In the genomic region with DNA sequence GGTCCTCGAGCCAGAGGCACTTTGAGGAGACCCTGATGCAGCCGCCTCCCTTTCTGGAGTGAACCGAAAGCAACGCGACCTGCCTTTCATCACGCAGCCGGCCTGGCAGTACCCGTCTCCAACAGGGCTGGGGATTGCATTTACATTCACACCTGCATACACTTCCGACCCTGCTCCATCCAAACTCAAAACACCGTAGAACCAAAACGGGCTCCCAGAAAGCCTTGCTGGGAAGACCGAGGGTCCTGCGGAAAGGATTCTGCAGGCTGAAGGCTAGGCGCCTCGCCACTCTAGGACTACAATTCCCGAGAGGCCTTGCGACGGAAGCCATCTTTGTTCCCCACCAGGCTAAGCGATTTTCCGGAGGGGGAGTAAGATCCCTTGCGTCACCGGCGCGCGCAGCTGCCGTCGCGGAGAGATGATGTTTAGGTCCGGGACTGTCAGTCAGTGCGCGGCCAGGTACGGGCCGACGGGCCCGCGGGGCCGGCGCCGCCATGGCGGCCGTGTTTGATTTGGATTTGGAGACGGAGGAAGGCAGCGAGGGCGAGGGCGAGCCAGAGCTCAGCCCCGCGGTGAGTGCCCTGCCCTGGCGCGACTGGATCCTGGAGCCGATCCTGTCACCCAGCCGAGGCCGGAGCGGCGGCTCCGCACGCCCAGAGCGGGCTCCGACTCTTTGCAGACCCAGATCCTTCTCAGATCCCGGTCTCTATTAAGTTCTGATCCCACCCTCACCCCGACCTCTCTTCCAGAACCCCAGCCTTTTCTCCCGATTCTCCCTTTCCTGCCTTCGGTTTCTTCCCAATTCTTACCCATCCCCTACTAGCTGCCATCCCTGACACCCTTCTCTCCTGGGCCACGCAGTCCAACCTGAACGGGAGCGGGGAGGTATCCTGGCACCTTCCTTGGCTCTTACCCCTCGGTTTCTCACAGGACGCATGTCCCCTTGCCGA, we compare ENCODE assay signal across 8 cellular contexts. TPM values are rescaled to one million over a fixed set of nuclear protein-coding genes. Genes with fewer than 3 reads are reported as not detected.
DNase-seq lines count a peak whose midpoint lies in the region; ATAC-seq and TF ChIP-seq lines count a peak whose summit lies in the region.

A gene (plus strand): TSS at position 443 of the 950 bp plus-strand sequence. CDS start 52 bp downstream, at position 495.

- H3K36me3 ChIP-seq in prostate gland (peaks cover 0 to 9% of the 10 kb centered on the region in 2 donors), urinary bladder (ENCODE audit: insufficient read depth) (peaks cover 2% of the 10 kb centered on the region)

- ATAC-seq in HG02884 (IDR thresholded peaks at IDR 0.05; ENCODE audit: unreplicated experiment) (peak; percentile 64), left ventricle myocardium superior (peak; percentile 91)

- no peak for TF ChIP-seq CTCF in GM13976 (IDR thresholded peaks at IDR 0.05; ENCODE audit: borderline replicate concordance, control extremely low read depth, extremely low read depth, insufficient read depth, missing control alignments)
- peak in 2 of 4 experiments; percentile 39 to 42 for TF ChIP-seq CTCF in prostate gland (IDR thresholded peaks at IDR 0.05)

- WGBS in prostate gland: under 1% methylated on average over 68 of the region's 68 CpGs
- WGBS in urinary bladder: under 1% methylated on average over 68 of the region's 68 CpGs

- H3K9me3 ChIP-seq in prostate gland: no peaks in the 10 kb centered on the region

- in situ Hi-C loops in GM13976 (cut with MboI; ENCODE audit: low sequenced_read_pairs, unreplicated experiment): no loop called here

- H3K4me1 ChIP-seq in prostate gland (replicated peaks) (peaks cover 10% of the 10 kb centered on the region), urinary bladder (ENCODE audit: insufficient read depth) (no peaks in the 10 kb centered on the region)

- H3K27ac ChIP-seq in angular gyrus (ENCODE audit: low read depth, low read length): peak within 1 kb of the TSS; percentile 96
- peak within 1 kb of the TSS; percentile 86 to 88 for H3K27ac ChIP-seq in prostate gland
- peak within 1 kb of the TSS; percentile 82 for H3K27ac ChIP-seq in urinary bladder (ENCODE audit: low read depth)

- intact Hi-C loops in left ventricle myocardium superior (cut with micrococcal nuclease): no loop called here
- intact Hi-C loops in prostate gland (cut with DNase I): no loop called here

- no peaks in the 10 kb centered on the region for H3K27me3 ChIP-seq in prostate gland (replicated peaks; ENCODE audit: insufficient read depth)

- peak within 1 kb of the TSS; percentile 77 to 86 for H3K4me3 ChIP-seq in prostate gland
- H3K4me3 ChIP-seq in urinary bladder (ENCODE audit: low read depth, low read length): peak within 1 kb of the TSS; percentile 74

- peak; percentile 91 for TF ChIP-seq POLR2A in prostate gland (IDR thresholded peaks at IDR 0.05)

- DNase-seq in GM13976 (ENCODE audit: low spot score) (peak; percentile 99), NCI-H187 (lab: John Stamatoyannopoulos, UW) (peak; percentile 93 to 97), T-helper 2 cell (peak; percentile 95 to 100 (median 98)), left ventricle myocardium superior (peak; percentile 99), prostate gland (ENCODE audit: low spot score) (peak; percentile 98)

RNA-seq across cellular contexts. Expression of the gene that starts here (rescaled TPM):
- total RNA-seq in left ventricle myocardium superior (25.1 TPM), prostate gland (10 to 100 TPM; 54.5 to 72.9 TPM), urinary bladder (19.8 TPM)
- 41.2 TPM for polyA plus RNA-seq in urinary bladder

Comparison
In these comparisons a context has a peak if more than half of its experiments do, and no peak if none do; other contexts are left out.
1. Peak in every context shown above with its lines: DNase-seq, ATAC-seq, H3K4me3 ChIP-seq and H3K27ac ChIP-seq.